ENCODE assay signal across 28 cellular contexts in genomic region chr5:173881811-173882575, GRCh38. TPM values are rescaled to one million over a fixed set of nuclear protein-coding genes. Genes with fewer than 3 reads are reported as not detected.
DNase-seq lines count a peak whose midpoint lies in the region; ATAC-seq and TF ChIP-seq lines count a peak whose summit lies in the region.
"Had no signal": no experiment of that assay in that cellular context is flagged by ENCODE, and none has a peak within 500 bp of the region (broad histone marks: within the 10 kb centered on the region; RNA-seq: fewer than 3 reads in every experiment).

No MANE protein-coding gene starts in this region.

- BruUV-seq in MCF 10A (replicated peaks; lab: Mats Ljungman, UMichigan), result no TSS peak

- CTCF ChIA-PET in MCF 10A (lab: Yijun Ruan, JAX), result interaction anchor here (1.0 to 1.2 kb wide), 2 partner anchors 13 to 26 kb away, joined by 3 to 5 read pairs; no protein-coding TSS in a partner anchor

- no peaks in the 10 kb centered on the region for H3K27me3 Mint-ChIP-seq in MCF 10A (ENCODE audit: insufficient read depth, unreplicated experiment)
- H3K27me3 Mint-ChIP-seq: activated naive CD8-positive, alpha-beta T cell treated with anti-CD3 and anti-CD28 coated beads, Interleukin-2, amount 50 U/mL, for 24 hours; activated T-cell treated with anti-CD3 and anti-CD28 coated beads, Interleukin-2, amount 50 U/mL, for 24 hours; CD4-positive, alpha-beta memory T cell had no signal

- POLR2A ChIA-PET in MCF 10A (lab: Yijun Ruan, JAX), result interaction anchor here (0.7 to 7.1 kb wide), 6 partner anchors 8 to 1116 kb away, joined by 3 to 118 read pairs (median 4); no protein-coding TSS in a partner anchor

- peaks cover 10% of the 10 kb centered on the region for H3K36me3 Mint-ChIP-seq in MCF 10A (ENCODE audit: insufficient read depth, unreplicated experiment)
- H3K36me3 Mint-ChIP-seq: CD4-positive, alpha-beta memory T cell had no signal

- intact Hi-C loops in MCF 10A (cut with micrococcal nuclease) (no loop called here), breast epithelium (cut with DNase I; ENCODE audit: low total_unique reads) (loop anchor here (10.0 kb wide), 1 partner anchor 267 kb away; the partner anchor contains the start of gene BOD1), Right ventricle myocardium superior (cut with DNase I) (no loop called here), ovary (cut with DNase I) (no loop called here)

- TF ChIP-seq POLR2A in breast epithelium (IDR thresholded peaks at IDR 0.05), result no peak
- TF ChIP-seq POLR2A in ovary (IDR thresholded peaks at IDR 0.05), result no peak

- H3K27ac ChIP-seq in breast epithelium, result no peak overlapping the region
- H3K27ac ChIP-seq in RWPE2 (ENCODE audit: poor library complexity, severe bottlenecking), result no peak overlapping the region
- H3K27ac ChIP-seq in ovary, result no peak overlapping the region
- H3K27ac ChIP-seq: body of pancreas, dorsolateral prefrontal cortex, heart left ventricle, lower lobe of right lung, testis, VCaP had no signal

- TF ChIP-seq CTCF in MCF 10A (IDR thresholded peaks at IDR 0.05; ENCODE audit: unreplicated experiment) (no peak), breast epithelium (IDR thresholded peaks at IDR 0.05) (no peak), RWPE2 (IDR thresholded peaks at IDR 0.05; ENCODE audit: poor library complexity, severe bottlenecking) (no peak), fibroblast of mammary gland (conservative IDR thresholded peaks at IDR 0.05; ENCODE audit: control insufficient read depth, insufficient read depth, low read depth, low read length) (no peak), ovary (IDR thresholded peaks at IDR 0.05) (no peak)

- peaks cover 56% of the 10 kb centered on the region for H3K4me1 Mint-ChIP-seq in MCF 10A (ENCODE audit: insufficient read depth, unreplicated experiment)

- H3K36me3 ChIP-seq in breast epithelium (no peaks in the 10 kb centered on the region), RWPE2 (ENCODE audit: low read depth) (no peaks in the 10 kb centered on the region), ovary (no peaks in the 10 kb centered on the region)
- H3K36me3 ChIP-seq: heart left ventricle, lower lobe of right lung, MG63 had no signal

- peaks cover 0 to 4% of the 10 kb centered on the region in 2 donors for H3K4me1 ChIP-seq in breast epithelium
- peaks cover 8% of the 10 kb centered on the region for H3K4me1 ChIP-seq in RWPE2 (ENCODE audit: insufficient read depth, poor library complexity, severe bottlenecking)
- peaks cover 3% of the 10 kb centered on the region for H3K4me1 ChIP-seq in ovary (ENCODE audit: insufficient read depth)

- DNase-seq in MCF 10A (ENCODE audit: unreplicated experiment) (peak; percentile 84), breast epithelium (ENCODE audit: low spot score in 2 of 2) (no peak), RWPE2 (ENCODE audit: low spot score) (no peak), fibroblast of mammary gland (ENCODE audit: low read depth) (peak; percentile 34), NCI-H1417 (lab: John Stamatoyannopoulos, UW) (no peak), Right ventricle myocardium superior (no peak), occipital lobe (lab: John Stamatoyannopoulos, UW) (no peak), ovary (no peak)
- DNase-seq: 8988T; activated CD4-positive, alpha-beta T cell treated with anti-CD3 and anti-CD28 coated beads for 4 hours; activated naive CD8-positive, alpha-beta T cell treated with anti-CD3 and anti-CD28 coated beads, Interleukin-2, amount 50 U/mL, for 24 hours; activated T-cell treated with anti-CD3 and anti-CD28 coated beads, Interleukin-2, amount 50 U/mL, for 24 hours; body of pancreas; CD4-positive, alpha-beta memory T cell; dorsolateral prefrontal cortex; GOT3; heart left ventricle; lower lobe of right lung; MG63; NCI-H1105 treated with DMSO at 0.1 percent for 48 hours; NCI-H2029 treated with DMSO at 0.1 percent for 48 hours; NCI-H345; NCI-H748 treated with DMSO at 0.1 percent for 48 hours; nephron progenitor cell; stimulated activated naive CD8-positive, alpha-beta T cell treated with anti-CD3 and anti-CD28 coated beads, Interleukin-15, Interleukin-2, amounts not matched to agents 100 U/mL and 50 U/mL, for 24 hours; testis had no signal

- WGBS in ovary, 3 donors, result 84 to 88% (median 86%) methylated on average over 6 of the region's 6 CpGs

- H3K27ac Mint-ChIP-seq in MCF 10A (ENCODE audit: low read depth, unreplicated experiment), result peak overlapping the region; percentile 64
- H3K27ac Mint-ChIP-seq: nephron progenitor cell; T-helper 2 cell treated with Interferon-gamma antibody and Interleukin-4, amounts not matched to agents 5 μg/mL and 100 μg/mL, for 36 hours had no signal

- H3K4me3 ChIP-seq in breast epithelium (no peak overlapping the region), RWPE2 (ENCODE audit: severe bottlenecking) (no peak overlapping the region), fibroblast of mammary gland (ENCODE audit: control insufficient read depth, low read depth, low read length) (no peak overlapping the region), ovary (no peak overlapping the region)
- H3K4me3 ChIP-seq: body of pancreas, dorsolateral prefrontal cortex, heart left ventricle, lower lobe of right lung, MG63, testis had no signal

- H3K9me3 ChIP-seq in breast epithelium, result no peaks in the 10 kb centered on the region
- H3K9me3 ChIP-seq in RWPE2 (ENCODE audit: severe bottlenecking), result no peaks in the 10 kb centered on the region
- H3K9me3 ChIP-seq in ovary, result no peaks in the 10 kb centered on the region
- H3K9me3 ChIP-seq: body of pancreas, heart left ventricle, lower lobe of right lung, testis had no signal

- peak; percentile 29; the same call in 1 of the 3 replicates for ATAC-seq in RWPE2 (ENCODE audit: low read depth)
- no peak for ATAC-seq in Right ventricle myocardium superior (ENCODE audit: poor library complexity)
- ATAC-seq: activated naive CD8-positive, alpha-beta T cell treated with anti-CD3 and anti-CD28 coated beads, Interleukin-2, amount 50 U/mL, for 24 hours; body of pancreas; heart left ventricle; lower lobe of right lung; stimulated activated naive CD8-positive, alpha-beta T cell treated with anti-CD3 and anti-CD28 coated beads, Interleukin-15, Interleukin-2, amounts not matched to agents 100 U/mL and 50 U/mL, for 24 hours had no signal

- peaks cover 7% of the 10 kb centered on the region for H3K9me3 Mint-ChIP-seq in MCF 10A (ENCODE audit: unreplicated experiment)
- H3K9me3 Mint-ChIP-seq: nephron progenitor cell had no signal

- TF ChIP-seq EP300 in ovary (IDR thresholded peaks at IDR 0.05), result no peak

- no peak overlapping the region for H3K4me3 Mint-ChIP-seq in MCF 10A (ENCODE audit: unreplicated experiment)
- H3K4me3 Mint-ChIP-seq: activated naive CD8-positive, alpha-beta T cell treated with anti-CD3 and anti-CD28 coated beads, Interleukin-2, amount 50 U/mL, for 24 hours; activated T-cell treated with anti-CD3 and anti-CD28 coated beads, Interleukin-2, amount 50 U/mL, for 24 hours; CD4-positive, alpha-beta memory T cell; nephron progenitor cell; T-helper 2 cell treated with Interferon-gamma antibody and Interleukin-4, amounts not matched to agents 5 μg/mL and 100 μg/mL, for 36 hours had no signal

- no peaks in the 10 kb centered on the region for H3K27me3 ChIP-seq in breast epithelium
- H3K27me3 ChIP-seq in RWPE2 (ENCODE audit: insufficient read depth, poor library complexity, severe bottlenecking), result no peaks in the 10 kb centered on the region
- no peaks in the 10 kb centered on the region for H3K27me3 ChIP-seq in ovary
- H3K27me3 ChIP-seq: body of pancreas, dorsolateral prefrontal cortex, heart left ventricle, MG63, testis had no signal

RNA-seq across cellular contexts. Expression of gene CPEB4, which starts 6.2 kb away (rescaled TPM):
- total RNA-seq in MCF 10A (2022) (86.7 and 99.0 TPM in 2 replicates), breast epithelium (10 to 100 TPM; 36.4 to 71.7 (median 49.9) TPM), Right ventricle myocardium superior (118 TPM), occipital lobe (87.3 TPM), ovary (10 to 100 TPM; 14.5 to 50.1 (median 23.2) TPM)
- polyA plus RNA-seq in ovary, result 10 to 100 TPM in 1 of 2 donors, 1 to 10 TPM in 1; 7.2 to 26.0 TPM

Comparison
In these comparisons a context has a peak if more than half of its experiments do, and no peak if none do; other contexts are left out.
1. DNase-seq: peak in MCF 10A (single experiment) and fibroblast of mammary gland (single experiment); none in breast epithelium (0 of 2), RWPE2 (single experiment), NCI-H1417 (0 of 3), Right ventricle myocardium superior (single experiment), occipital lobe (single experiment) and ovary (0 of 5).